ENCODE assay signal across 28 cellular contexts in genomic region chr14:35978561-35978960, GRCh38.
"Had no signal": no experiment of that assay in that cellular context is flagged by ENCODE, and none has a peak within 500 bp of the region (broad histone marks: within the 10 kb centered on the region; RNA-seq: fewer than 3 reads in every experiment).

No MANE protein-coding gene starts in this region.

- DNase-seq: natural killer cell; occipital lobe; ovary; posterior cingulate gyrus; psoas muscle; right cardiac atrium; spleen; stimulated activated CD4-positive, alpha-beta T cell treated with anti-CD3 and anti-CD28 coated beads, Interleukin-12 subunit alpha, Interleukin-12 subunit beta, amount 100 ng/mL, for 4 hours; stimulated activated CD4-positive, alpha-beta T cell treated with anti-CD3 and anti-CD28 coated beads, Interleukin-1b, Interleukin-23, amount 100 ng/mL, for 48 hours; stimulated activated CD4-positive, alpha-beta T cell treated with anti-CD3 and anti-CD28 coated beads, Interleukin-4, amount 100 ng/mL, for 1 hour; stimulated activated CD4-positive, alpha-beta T cell treated with anti-CD3 and anti-CD28 coated beads, Interleukin-4, amount 100 ng/mL, for 4 hours; stimulated activated CD8-positive, alpha-beta memory T cell treated with anti-CD3 and anti-CD28 coated beads, Interleukin-4, amount 100 ng/mL, for 48 hours; stimulated activated naive CD4-positive, alpha-beta T cell; stimulated activated naive CD8-positive, alpha-beta T cell treated with anti-CD3 and anti-CD28 coated beads, Interleukin-15, amount 100 ng/mL, for 72 hours; stimulated activated naive CD8-positive, alpha-beta T cell treated with anti-CD3 and anti-CD28 coated beads, Interleukin-15, Interleukin-2, amounts not matched to agents 100 U/mL and 50 U/mL, for 24 hours; substantia nigra; testis; tibial artery; transverse colon; upper lobe of right lung; uterus had no signal

- H3K9me3 ChIP-seq: ovary, psoas muscle, suprapubic skin, testis, tibial artery, transverse colon, upper lobe of right lung, uterus had no signal

- H2AFZ ChIP-seq: neural progenitor cell, parathyroid adenoma had no signal

- H3K27me3 ChIP-seq: neural progenitor cell, ovary, spleen, suprapubic skin, testis, tibial artery, transverse colon, upper lobe of right lung, uterus had no signal

- H3K79me2 ChIP-seq: parathyroid adenoma had no signal

- H3K4me1 ChIP-seq: parathyroid adenoma, psoas muscle, spleen, suprapubic skin, testis, tibial artery, transverse colon, upper lobe of right lung, uterus had no signal

- H3K4me3 ChIP-seq: neural progenitor cell, ovary, psoas muscle, skin epidermis, smooth muscle cell, spleen, suprapubic skin, testis, tibial artery, transverse colon, upper lobe of right lung, uterus had no signal

- H3K9ac ChIP-seq: neural progenitor cell, parathyroid adenoma had no signal

- H3K27ac ChIP-seq: neural progenitor cell, ovary, parathyroid adenoma, psoas muscle, skin epidermis, spleen, suprapubic skin, testis, tibial artery, transverse colon, upper lobe of right lung, uterus had no signal

- H3K4me2 ChIP-seq: neural progenitor cell, smooth muscle cell had no signal

- H3K36me3 ChIP-seq: neural progenitor cell, ovary, spleen, suprapubic skin, tibial artery, transverse colon, upper lobe of right lung, uterus had no signal

- ATAC-seq: natural killer cell; psoas muscle; right cardiac atrium; sciatic nerve; stimulated activated memory B cell treated with anti-CD40 and anti-IgM and Interleukin-4, amounts not matched to agents 10 μg/mL and 1 μg/mL and 100 μg/mL, for 72 hours; stimulated activated naive CD8-positive, alpha-beta T cell treated with anti-CD3 and anti-CD28 coated beads, Interleukin-15, amount 100 ng/mL, for 72 hours; stimulated activated naive CD8-positive, alpha-beta T cell treated with anti-CD3 and anti-CD28 coated beads, Interleukin-15, Interleukin-2, amounts not matched to agents 100 U/mL and 50 U/mL, for 24 hours; upper lobe of right lung had no signal
